Comparison of ENCODE assay signal across 3 cellular contexts in the genomic region with DNA sequence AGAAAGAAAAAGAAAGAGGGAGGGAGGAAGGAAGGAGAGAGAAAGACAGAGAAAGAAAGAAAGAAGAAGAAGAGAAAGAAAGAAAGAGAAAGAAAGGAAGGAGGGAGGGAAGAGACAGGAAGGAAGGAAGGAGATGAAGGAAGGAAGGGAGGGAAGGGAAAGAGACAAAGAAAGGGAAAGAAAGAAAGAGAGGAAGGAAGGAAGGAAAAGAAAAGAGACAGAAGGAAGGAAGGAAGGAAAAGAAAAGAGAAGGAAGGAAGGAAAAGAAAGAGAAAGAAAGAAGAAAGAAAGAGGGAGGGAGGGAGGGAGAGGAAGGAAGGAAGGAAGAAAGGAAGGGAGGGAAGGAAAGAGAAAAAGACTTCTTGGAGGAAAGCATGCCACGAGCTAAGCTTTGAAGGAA.
TF ChIP-seq lines count a peak whose summit lies in the region.

No MANE protein-coding gene starts in this region.

TF ChIP-seq in HepG2, 621 proteins besides CTCF, POLR2A, EP300 and RAD21:
- TF ChIP-seq MAFF (IDR thresholded peaks at IDR 0.05; ENCODE audit: low read depth, low read length) (no peak), RFX3 (CRISPR knock-in tag; IDR thresholded peaks at IDR 0.05) (no peak), ETV6 (CRISPR knock-in tag; conservative IDR thresholded peaks at IDR 0.05) (no peak), ERF (CRISPR knock-in tag; IDR thresholded peaks at IDR 0.05) (no peak), ZFP36L1 (CRISPR knock-in tag; IDR thresholded peaks at IDR 0.05) (no peak), MEIS1 (CRISPR knock-in tag; IDR thresholded peaks at IDR 0.05; ENCODE audit: borderline replicate concordance) (no peak), NCOA5 (CRISPR knock-in tag; IDR thresholded peaks at IDR 0.05) (no peak), ZNF337 (CRISPR knock-in tag; IDR thresholded peaks at IDR 0.05; ENCODE audit: borderline replicate concordance, low read depth) (no peak)
- TF ChIP-seq, protein P1, sequence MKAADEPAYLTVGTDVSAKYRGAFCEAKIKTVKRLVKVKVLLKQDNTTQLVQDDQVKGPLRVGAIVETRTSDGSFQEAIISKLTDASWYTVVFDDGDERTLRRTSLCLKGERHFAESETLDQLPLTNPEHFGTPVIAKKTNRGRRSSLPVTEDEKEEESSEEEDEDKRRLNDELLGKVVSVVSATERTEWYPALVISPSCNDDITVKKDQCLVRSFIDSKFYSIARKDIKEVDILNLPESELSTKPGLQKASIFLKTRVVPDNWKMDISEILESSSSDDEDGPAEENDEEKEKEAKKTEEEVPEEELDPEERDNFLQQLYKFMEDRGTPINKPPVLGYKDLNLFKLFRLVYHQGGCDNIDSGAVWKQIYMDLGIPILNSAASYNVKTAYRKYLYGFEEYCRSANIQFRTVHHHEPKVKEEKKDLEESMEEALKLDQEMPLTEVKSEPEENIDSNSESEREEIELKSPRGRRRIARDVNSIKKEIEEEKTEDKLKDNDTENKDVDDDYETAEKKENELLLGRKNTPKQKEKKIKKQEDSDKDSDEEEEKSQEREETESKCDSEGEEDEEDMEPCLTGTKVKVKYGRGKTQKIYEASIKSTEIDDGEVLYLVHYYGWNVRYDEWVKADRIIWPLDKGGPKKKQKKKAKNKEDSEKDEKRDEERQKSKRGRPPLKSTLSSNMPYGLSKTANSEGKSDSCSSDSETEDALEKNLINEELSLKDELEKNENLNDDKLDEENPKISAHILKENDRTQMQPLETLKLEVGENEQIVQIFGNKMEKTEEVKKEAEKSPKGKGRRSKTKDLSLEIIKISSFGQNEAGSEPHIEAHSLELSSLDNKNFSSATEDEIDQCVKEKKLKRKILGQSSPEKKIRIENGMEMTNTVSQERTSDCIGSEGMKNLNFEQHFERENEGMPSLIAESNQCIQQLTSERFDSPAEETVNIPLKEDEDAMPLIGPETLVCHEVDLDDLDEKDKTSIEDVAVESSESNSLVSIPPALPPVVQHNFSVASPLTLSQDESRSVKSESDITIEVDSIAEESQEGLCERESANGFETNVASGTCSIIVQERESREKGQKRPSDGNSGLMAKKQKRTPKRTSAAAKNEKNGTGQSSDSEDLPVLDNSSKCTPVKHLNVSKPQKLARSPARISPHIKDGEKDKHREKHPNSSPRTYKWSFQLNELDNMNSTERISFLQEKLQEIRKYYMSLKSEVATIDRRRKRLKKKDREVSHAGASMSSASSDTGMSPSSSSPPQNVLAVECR (CRISPR knock-in tag; IDR thresholded peaks at IDR 0.05; ENCODE audit: borderline replicate concordance), result no peak
TF ChIP-seq in HepG2: peak in this region for 0.

TF ChIP-seq in IMR-90, 13 proteins besides CTCF, POLR2A, EP300 and RAD21:
- TF ChIP-seq MAZ (IDR thresholded peaks at IDR 0.05; ENCODE audit: borderline replicate concordance, low read depth, low read length), result no peak
- no peak for TF ChIP-seq MAFK (IDR thresholded peaks at IDR 0.05; ENCODE audit: low read depth, low read length)
- no peak for TF ChIP-seq RFX5 (IDR thresholded peaks at IDR 0.05; ENCODE audit: low read depth, low read length)
- TF ChIP-seq MXI1 (IDR thresholded peaks at IDR 0.05; ENCODE audit: borderline replicate concordance, low read depth, low read length), result no peak
- TF ChIP-seq, protein P2, sequence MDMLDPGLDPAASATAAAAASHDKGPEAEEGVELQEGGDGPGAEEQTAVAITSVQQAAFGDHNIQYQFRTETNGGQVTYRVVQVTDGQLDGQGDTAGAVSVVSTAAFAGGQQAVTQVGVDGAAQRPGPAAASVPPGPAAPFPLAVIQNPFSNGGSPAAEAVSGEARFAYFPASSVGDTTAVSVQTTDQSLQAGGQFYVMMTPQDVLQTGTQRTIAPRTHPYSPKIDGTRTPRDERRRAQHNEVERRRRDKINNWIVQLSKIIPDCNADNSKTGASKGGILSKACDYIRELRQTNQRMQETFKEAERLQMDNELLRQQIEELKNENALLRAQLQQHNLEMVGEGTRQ (IDR thresholded peaks at IDR 0.05; ENCODE audit: low read depth, low read length), result no peak
- no peak for TF ChIP-seq RCOR1 (IDR thresholded peaks at IDR 0.05; ENCODE audit: insufficient replicate concordance, low read length)
- no peak for TF ChIP-seq FOS (IDR thresholded peaks at IDR 0.05; ENCODE audit: low read depth, low read length)
- TF ChIP-seq CEBPB (IDR thresholded peaks at IDR 0.05; ENCODE audit: low read depth, low read length), result no peak
- TF ChIP-seq ELK1 (IDR thresholded peaks at IDR 0.05; ENCODE audit: borderline replicate concordance, low read depth, low read length), result no peak
- no peak for TF ChIP-seq BHLHE40 (IDR thresholded peaks at IDR 0.05; ENCODE audit: low read depth, low read length)
- TF ChIP-seq CHD1 (IDR thresholded peaks at IDR 0.05; ENCODE audit: low read depth, low read length), result no peak
TF ChIP-seq in IMR-90: peak in this region for 0.

TF ChIP-seq in K562, 482 proteins besides CTCF, POLR2A, EP300 and RAD21:
- TF ChIP-seq, protein P3, sequence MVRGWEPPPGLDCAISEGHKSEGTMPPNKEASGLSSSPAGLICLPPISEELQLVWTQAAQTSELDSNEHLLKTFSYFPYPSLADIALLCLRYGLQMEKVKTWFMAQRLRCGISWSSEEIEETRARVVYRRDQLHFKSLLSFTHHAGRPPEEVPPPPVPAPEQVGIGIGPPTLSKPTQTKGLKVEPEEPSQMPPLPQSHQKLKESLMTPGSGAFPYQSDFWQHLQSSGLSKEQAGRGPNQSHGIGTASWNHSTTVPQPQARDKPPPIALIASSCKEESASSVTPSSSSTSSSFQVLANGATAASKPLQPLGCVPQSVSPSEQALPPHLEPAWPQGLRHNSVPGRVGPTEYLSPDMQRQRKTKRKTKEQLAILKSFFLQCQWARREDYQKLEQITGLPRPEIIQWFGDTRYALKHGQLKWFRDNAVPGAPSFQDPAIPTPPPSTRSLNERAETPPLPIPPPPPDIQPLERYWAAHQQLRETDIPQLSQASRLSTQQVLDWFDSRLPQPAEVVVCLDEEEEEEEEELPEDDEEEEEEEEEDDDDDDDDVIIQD (CRISPR knock-in tag; IDR thresholded peaks at IDR 0.05), result no peak
- peak; percentile 92 for TF ChIP-seq ZNF512 (tag; IDR thresholded peaks at IDR 0.05)
- no peak for TF ChIP-seq MTF1 (CRISPR knock-in tag; IDR thresholded peaks at IDR 0.05; ENCODE audit: borderline replicate concordance)
- TF ChIP-seq ELF1 (tag; IDR thresholded peaks at IDR 0.05), result no peak
